16 cellular contexts compared by ENCODE assay signal in genomic region chr15:57171414-57171813, GRCh38.
"Had no signal": no experiment of that assay in that cellular context is flagged by ENCODE, and none has a peak within 500 bp of the region (broad histone marks: within the 10 kb centered on the region; RNA-seq: fewer than 3 reads in every experiment).

No MANE protein-coding gene starts in this region.

- ATAC-seq: activated CD8-positive, alpha-beta T cell treated with anti-CD3 and anti-CD28 coated beads for 36 hours; activated T-helper 17 cell treated with anti-CD3 and anti-CD28 coated beads, Interleukin-2, amount 50 U/mL, for 72 hours; stimulated activated naive CD8-positive, alpha-beta T cell treated with anti-CD3 and anti-CD28 coated beads, Interleukin-15, Interleukin-2, amounts not matched to agents 100 U/mL and 50 U/mL, for 24 hours had no signal

- H3K36me3 ChIP-seq: brain microvascular endothelial cell, colonic mucosa, prostate gland had no signal

- H3K27me3 ChIP-seq: brain microvascular endothelial cell, colonic mucosa, right atrium auricular region, tibial nerve had no signal

- H3K9me3 ChIP-seq: colonic mucosa, prostate gland, right atrium auricular region, tibial nerve had no signal

- DNase-seq: activated B cell treated with CpG ODN at 0.5 μM for 24 hours; activated CD4-positive, alpha-beta T cell treated with anti-CD3 and anti-CD28 coated beads for 48 hours; activated CD8-positive, alpha-beta T cell treated with anti-CD3 and anti-CD28 coated beads for 36 hours; activated naive CD4-positive, alpha-beta T cell; activated T-cell treated with anti-CD3 and anti-CD28 coated beads, Interleukin-2, amount 50 U/mL, for 1 hour; aorta; brain microvascular endothelial cell; colonic mucosa; immature natural killer cell; stimulated activated naive CD8-positive, alpha-beta T cell treated with anti-CD3 and anti-CD28 coated beads, Interleukin-15, Interleukin-2, amounts not matched to agents 100 U/mL and 50 U/mL, for 24 hours; substantia nigra had no signal

- H3K27ac ChIP-seq: brain microvascular endothelial cell, colonic mucosa, prostate gland, right atrium auricular region, skin epidermis, tibial nerve had no signal

- H3K4me1 ChIP-seq: colonic mucosa, prostate gland, right atrium auricular region had no signal

- H3K4me3 ChIP-seq: colonic mucosa, prostate gland, right atrium auricular region, skin epidermis, tibial nerve had no signal
